9 cellular contexts compared by ENCODE assay signal in genomic region chr13:46389985-46390384, GRCh38. TPM values are rescaled to one million over a fixed set of nuclear protein-coding genes. Genes with fewer than 3 reads are reported as not detected.
DNase-seq lines count a peak whose midpoint lies in the region; ATAC-seq and TF ChIP-seq lines count a peak whose summit lies in the region.
"Had no signal": no experiment of that assay in that cellular context is flagged by ENCODE, and none has a peak within 500 bp of the region (broad histone marks: within the 10 kb centered on the region; RNA-seq: fewer than 3 reads in every experiment).

No MANE protein-coding gene starts in this region.

- H3K27me3 ChIP-seq in spleen (replicated peaks in 1 of 7), result peaks cover 0 to 28% (median 17%) of the 10 kb centered on the region in 7 donors

- peak; percentile 66 for TF ChIP-seq POLR2A in Raji (IDR thresholded peaks at IDR 0.05; ENCODE audit: insufficient read depth, low read depth, low read length)
- TF ChIP-seq POLR2A in spleen (IDR thresholded peaks at IDR 0.05), result no peak

- peaks cover 35% of the 10 kb centered on the region for H3K4me1 Mint-ChIP-seq in activated CD4-positive, alpha-beta T cell treated with anti-CD3 and anti-CD28 coated beads, Interleukin-2, amount 10 ng/mL, durations not matched to agents 24 days and 14 days

- H3K36me3 Mint-ChIP-seq in activated CD4-positive, alpha-beta T cell treated with anti-CD3 and anti-CD28 coated beads, Interleukin-2, amount 10 ng/mL, durations not matched to agents 24 days and 14 days (ENCODE audit: low read depth), result no peaks in the 10 kb centered on the region

- intact Hi-C loops in activated CD4-positive, alpha-beta T cell treated with anti-CD3 and anti-CD28 coated beads, Interleukin-2, amount 10 ng/mL, durations not matched to agents 24 days and 14 days (cut with micrococcal nuclease), result no loop called here
- intact Hi-C loops in left cardiac atrium (cut with DNase I), result no loop called here
- intact Hi-C loops in spleen (cut with DNase I; ENCODE audit: low total_unique reads), result no loop called here

- H3K4me3 ChIP-seq in spleen, result peak overlapping the region in 1 of 8 donors; percentile 43
- H3K4me3 ChIP-seq: psoas muscle had no signal

- no peak for TF ChIP-seq CTCF in spleen (IDR thresholded peaks at IDR 0.05 in 8 of 11, conservative IDR thresholded peaks at IDR 0.05 in 3 of 11)

- ATAC-seq in HG02973 (IDR thresholded peaks at IDR 0.05; ENCODE audit: unreplicated experiment) (peak; percentile 38), left cardiac atrium (peak; percentile 47 to 69)

- H3K27me3 Mint-ChIP-seq in activated CD4-positive, alpha-beta T cell treated with anti-CD3 and anti-CD28 coated beads, Interleukin-2, amount 10 ng/mL, durations not matched to agents 24 days and 14 days, result peaks cover 25% of the 10 kb centered on the region

- WGBS in spleen, 5 donors, result 4 to 13% (median 10%) methylated on average over 1 to 2 of the region's 2 CpGs

- no peaks in the 10 kb centered on the region for H3K36me3 ChIP-seq in spleen

- peak; percentile 74 for DNase-seq in activated CD4-positive, alpha-beta T cell treated with anti-CD3 and anti-CD28 coated beads, Interleukin-2, amount 10 ng/mL, durations not matched to agents 24 days and 14 days
- DNase-seq in activated CD4-positive, alpha-beta T cell treated with anti-CD3 and anti-CD28 coated beads, Interleukin-2, amount 50 U/mL, for 4 hours, result no peak
- DNase-seq in left cardiac atrium, result no peak
- DNase-seq in spleen, result peak; percentile 84
- no peak for DNase-seq in DMS153 treated with DMSO at 0.1 percent for 48 hours (lab: John Stamatoyannopoulos, UW; ENCODE audit: unreplicated experiment)
- DNase-seq in activated effector memory CD4-positive, alpha-beta T cell treated with Interleukin-2 at 50 U/mL for 16 hours, result no peak

- peak overlapping the region; percentile 16 to 90 (median 80) for H3K27ac ChIP-seq in spleen
- H3K27ac ChIP-seq: psoas muscle had no signal

- peak overlapping the region; percentile 59 for H3K27ac Mint-ChIP-seq in activated CD4-positive, alpha-beta T cell treated with anti-CD3 and anti-CD28 coated beads, Interleukin-2, amount 10 ng/mL, durations not matched to agents 24 days and 14 days

- no peaks in the 10 kb centered on the region for H3K9me3 Mint-ChIP-seq in activated CD4-positive, alpha-beta T cell treated with anti-CD3 and anti-CD28 coated beads, Interleukin-2, amount 10 ng/mL, durations not matched to agents 24 days and 14 days

- no peaks in the 10 kb centered on the region for H3K9me3 ChIP-seq in spleen
- H3K9me3 ChIP-seq: psoas muscle had no signal

- peaks cover 9 to 78% (median 42%) of the 10 kb centered on the region in 6 donors for H3K4me1 ChIP-seq in spleen
- H3K4me1 ChIP-seq: psoas muscle had no signal

- H3K4me3 Mint-ChIP-seq in activated CD4-positive, alpha-beta T cell treated with anti-CD3 and anti-CD28 coated beads, Interleukin-2, amount 10 ng/mL, durations not matched to agents 24 days and 14 days, result peak overlapping the region; percentile 20

RNA-seq across cellular contexts. Expression of gene RUBCNL, which starts 2.9 kb away (rescaled TPM):
- 1.5 TPM in 2 replicates for total RNA-seq in activated CD4-positive, alpha-beta T cell treated with anti-CD3 and anti-CD28 coated beads, Interleukin-2, amount 10 ng/mL, durations not matched to agents 24 days and 14 days
- 1 to 10 TPM in 1 of 2 donors, under 1 TPM in 1; 0.97 to 1.6 TPM for total RNA-seq in left cardiac atrium
- total RNA-seq in spleen, result 10 to 100 TPM; 40.0 to 77.2 (median 51.7) TPM
- polyA plus RNA-seq in spleen, result 10 to 100 TPM; 28.9 to 47.9 (median 32.3) TPM

Comparison
In these comparisons a context has a peak if more than half of its experiments do, and no peak if none do; other contexts are left out.
1. DNase-seq: peak in activated CD4-positive, alpha-beta T cell treated with anti-CD3 and anti-CD28 coated beads, Interleukin-2, amount 10 ng/mL, durations not matched to agents 24 days and 14 days (single experiment) and spleen (single experiment); none in activated CD4-positive, alpha-beta T cell treated with anti-CD3 and anti-CD28 coated beads, Interleukin-2, amount 50 U/mL, for 4 hours (0 of 2), left cardiac atrium (single experiment), DMS153 treated with DMSO at 0.1 percent for 48 hours (single experiment) and activated effector memory CD4-positive, alpha-beta T cell treated with Interleukin-2 at 50 U/mL for 16 hours (single experiment).
2. RNA of gene RUBCNL, which starts 2.9 kb away (total RNA-seq): 40.0 to 77.2 TPM in spleen; 0.97 to 1.6 TPM in left cardiac atrium and 1.5 TPM in activated CD4-positive, alpha-beta T cell treated with anti-CD3 and anti-CD28 coated beads, Interleukin-2, amount 10 ng/mL, durations not matched to agents 24 days and 14 days; every median in the first group is over 10 times any median in the second.